ENCODE assay signal across 15 cellular contexts in genomic region chr5:149493316-149493715, GRCh38. TPM values are rescaled to one million over a fixed set of nuclear protein-coding genes. Genes with fewer than 3 reads are reported as not detected.
DNase-seq lines count a peak whose midpoint lies in the region; ATAC-seq and TF ChIP-seq lines count a peak whose summit lies in the region.
"Had no signal": no experiment of that assay in that cellular context is flagged by ENCODE, and none has a peak within 500 bp of the region (broad histone marks: within the 10 kb centered on the region; RNA-seq: fewer than 3 reads in every experiment).

No MANE protein-coding gene starts in this region.

- no peak for TF ChIP-seq CTCF in epithelial cell of esophagus (IDR thresholded peaks at IDR 0.05; ENCODE audit: insufficient read depth, low read depth, low read length, missing control alignments)
- no peak for TF ChIP-seq CTCF in ascending aorta (IDR thresholded peaks at IDR 0.05)
- no peak for TF ChIP-seq CTCF in CD8-positive, alpha-beta T cell (IDR thresholded peaks at IDR 0.05)

- H3K36me3 Mint-ChIP-seq in stimulated activated naive CD8-positive, alpha-beta T cell treated with anti-CD3 and anti-CD28 coated beads, Interleukin-15, Interleukin-2, amounts not matched to agents 100 ng/mL and 50 ng/mL, for 24 hours (ENCODE audit: low read depth): peaks cover 34% of the 10 kb centered on the region
- peaks cover 40% of the 10 kb centered on the region for H3K36me3 Mint-ChIP-seq in CD8-positive, alpha-beta T cell

- no peaks in the 10 kb centered on the region for H3K4me1 Mint-ChIP-seq in stimulated activated naive CD8-positive, alpha-beta T cell treated with anti-CD3 and anti-CD28 coated beads, Interleukin-15, Interleukin-2, amounts not matched to agents 100 ng/mL and 50 ng/mL, for 24 hours (ENCODE audit: low read depth)
- no peaks in the 10 kb centered on the region for H3K4me1 Mint-ChIP-seq in stimulated activated naive CD8-positive, alpha-beta T cell treated with anti-CD3 and anti-CD28 coated beads, Interleukin-15, amount 100 ng/mL, for 72 hours
- H3K4me1 Mint-ChIP-seq in CD8-positive, alpha-beta T cell (ENCODE audit: low read depth): peaks cover 9% of the 10 kb centered on the region

- no peaks in the 10 kb centered on the region for H3K27me3 ChIP-seq in ascending aorta
- no peaks in the 10 kb centered on the region for H3K27me3 ChIP-seq in CD8-positive, alpha-beta T cell (ENCODE audit: insufficient read depth, low read length)
- H3K27me3 ChIP-seq: foreskin keratinocyte, MG63, right atrium auricular region had no signal

- no peak for DNase-seq in stimulated activated naive CD8-positive, alpha-beta T cell treated with anti-CD3 and anti-CD28 coated beads, Interleukin-15, amount 100 ng/mL, for 72 hours
- DNase-seq in NCI-H345 treated with DMSO at 0.1 percent for 48 hours (lab: John Stamatoyannopoulos, UW; ENCODE audit: unreplicated experiment): peak; percentile 29
- DNase-seq in epithelial cell of esophagus (ENCODE audit: low read depth): peak; percentile 49
- no peak for DNase-seq in foreskin melanocyte
- no peak for DNase-seq in ascending aorta (ENCODE audit: low spot score in 2 of 2)
- no peak for DNase-seq in CD8-positive, alpha-beta T cell
- DNase-seq: activated effector memory CD4-positive, alpha-beta T cell treated with anti-CD3 and anti-CD28 coated beads, Interleukin-2, amount 50 U/mL, for 16 hours; effector CD8-positive, alpha-beta T cell; foreskin keratinocyte; MG63; NCI-H2227 treated with DMSO at 0.1 percent for 48 hours; stimulated activated CD4-positive, alpha-beta T cell treated with anti-CD3 and anti-CD28 coated beads, Interleukin-2, amount 100 ng/mL, for 24 hours had no signal

- POLR2A ChIA-PET in CD8-positive, alpha-beta T cell (lab: Charles Lee): no interaction called here

- CTCF ChIA-PET in CD8-positive, alpha-beta T cell (lab: Charles Lee): no interaction called here

- intact Hi-C loops in ascending aorta (cut with DNase I): no loop called here
- intact Hi-C loops in CD8-positive, alpha-beta T cell (cut with DNase I, micrococcal nuclease): loop anchor here in 1 of 2 experiments (5.0 kb wide), 1 partner anchor 34 kb away; no protein-coding TSS in a partner anchor

- peaks cover 4 to 24% of the 10 kb centered on the region in 2 donors for H3K36me3 ChIP-seq in ascending aorta
- peaks cover 15% of the 10 kb centered on the region for H3K36me3 ChIP-seq in CD8-positive, alpha-beta T cell (ENCODE audit: insufficient read depth, low read length)

- H3K9me3 ChIP-seq in ascending aorta: no peaks in the 10 kb centered on the region
- H3K9me3 ChIP-seq in CD8-positive, alpha-beta T cell (ENCODE audit: low read length): no peaks in the 10 kb centered on the region
- H3K9me3 ChIP-seq: MG63, right atrium auricular region had no signal

- no peak for ATAC-seq in stimulated activated naive CD8-positive, alpha-beta T cell treated with anti-CD3 and anti-CD28 coated beads, Interleukin-15, amount 100 ng/mL, for 72 hours
- ATAC-seq in CD8-positive, alpha-beta T cell: no peak
- ATAC-seq in HG03139 (IDR thresholded peaks at IDR 0.05; ENCODE audit: unreplicated experiment): no peak
- ATAC-seq: foreskin keratinocyte had no signal

- no peaks in the 10 kb centered on the region for H3K9me3 Mint-ChIP-seq in stimulated activated naive CD8-positive, alpha-beta T cell treated with anti-CD3 and anti-CD28 coated beads, Interleukin-15, Interleukin-2, amounts not matched to agents 100 ng/mL and 50 ng/mL, for 24 hours
- no peaks in the 10 kb centered on the region for H3K9me3 Mint-ChIP-seq in stimulated activated naive CD8-positive, alpha-beta T cell treated with anti-CD3 and anti-CD28 coated beads, Interleukin-15, amount 100 ng/mL, for 72 hours
- no peaks in the 10 kb centered on the region for H3K9me3 Mint-ChIP-seq in CD8-positive, alpha-beta T cell

- peaks cover 0 to 16% of the 10 kb centered on the region in 2 donors for H3K4me1 ChIP-seq in ascending aorta
- H3K4me1 ChIP-seq in CD8-positive, alpha-beta T cell (ENCODE audit: insufficient read depth, low read length): no peaks in the 10 kb centered on the region

- no peak overlapping the region for H3K4me3 ChIP-seq in epithelial cell of esophagus (ENCODE audit: low read length)
- no peak overlapping the region for H3K4me3 ChIP-seq in ascending aorta
- no peak overlapping the region for H3K4me3 ChIP-seq in CD8-positive, alpha-beta T cell (ENCODE audit: low read depth, low read length)
- H3K4me3 ChIP-seq: MG63, right atrium auricular region had no signal

- peak overlapping the region in 1 of 2 donors; percentile 56 for H3K27ac ChIP-seq in ascending aorta
- no peak overlapping the region for H3K27ac ChIP-seq in CD8-positive, alpha-beta T cell (ENCODE audit: low read depth, low read length)
- H3K27ac ChIP-seq: foreskin keratinocyte had no signal

- H3K27ac Mint-ChIP-seq in stimulated activated naive CD8-positive, alpha-beta T cell treated with anti-CD3 and anti-CD28 coated beads, Interleukin-15, Interleukin-2, amounts not matched to agents 100 ng/mL and 50 ng/mL, for 24 hours: peak overlapping the region; percentile 46
- H3K27ac Mint-ChIP-seq in stimulated activated naive CD8-positive, alpha-beta T cell treated with anti-CD3 and anti-CD28 coated beads, Interleukin-15, amount 100 ng/mL, for 72 hours: peak overlapping the region in 1 of 2 donors; percentile 20
- H3K27ac Mint-ChIP-seq in CD8-positive, alpha-beta T cell: no peak overlapping the region

- no peaks in the 10 kb centered on the region for H3K27me3 Mint-ChIP-seq in stimulated activated naive CD8-positive, alpha-beta T cell treated with anti-CD3 and anti-CD28 coated beads, Interleukin-15, Interleukin-2, amounts not matched to agents 100 ng/mL and 50 ng/mL, for 24 hours
- H3K27me3 Mint-ChIP-seq in stimulated activated naive CD8-positive, alpha-beta T cell treated with anti-CD3 and anti-CD28 coated beads, Interleukin-15, amount 100 ng/mL, for 72 hours: no peaks in the 10 kb centered on the region
- H3K27me3 Mint-ChIP-seq in CD8-positive, alpha-beta T cell (ENCODE audit: low read depth): no peaks in the 10 kb centered on the region

- H3K4me3 Mint-ChIP-seq in stimulated activated naive CD8-positive, alpha-beta T cell treated with anti-CD3 and anti-CD28 coated beads, Interleukin-15, Interleukin-2, amounts not matched to agents 100 ng/mL and 50 ng/mL, for 24 hours: no peak overlapping the region
- H3K4me3 Mint-ChIP-seq in stimulated activated naive CD8-positive, alpha-beta T cell treated with anti-CD3 and anti-CD28 coated beads, Interleukin-15, amount 100 ng/mL, for 72 hours: no peak overlapping the region
- H3K4me3 Mint-ChIP-seq in CD8-positive, alpha-beta T cell: no peak overlapping the region

RNA-seq across cellular contexts. Expression of gene CSNK1A1, which starts 57.9 kb away (rescaled TPM):
- 219 TPM for total RNA-seq in ascending aorta
- 100 to 1,000 TPM; 213 to 221 TPM for total RNA-seq in CD8-positive, alpha-beta T cell

Comparison
In these comparisons a context has a peak if more than half of its experiments do, and no peak if none do; other contexts are left out.
1. DNase-seq: peak in NCI-H345 treated with DMSO at 0.1 percent for 48 hours (single experiment) and epithelial cell of esophagus (single experiment); none in stimulated activated naive CD8-positive, alpha-beta T cell treated with anti-CD3 and anti-CD28 coated beads, Interleukin-15, amount 100 ng/mL, for 72 hours (0 of 2), foreskin melanocyte (single experiment), ascending aorta (0 of 2) and CD8-positive, alpha-beta T cell (0 of 7).